In genomic region chr7:30155481-30155880, GRCh38 we compare ENCODE assay signal across 26 cellular contexts. TPM values are rescaled to one million over a fixed set of nuclear protein-coding genes. Genes with fewer than 3 reads are reported as not detected.
DNase-seq lines count a peak whose midpoint lies in the region; ATAC-seq and TF ChIP-seq lines count a peak whose summit lies in the region.
"Had no signal": no experiment of that assay in that cellular context is flagged by ENCODE, and none has a peak within 500 bp of the region (broad histone marks: within the 10 kb centered on the region; RNA-seq: fewer than 3 reads in every experiment).

No MANE protein-coding gene starts in this region.

- H3K36me3 Mint-ChIP-seq in natural killer cell (no peaks in the 10 kb centered on the region), Calu3 (ENCODE audit: insufficient read depth, unreplicated experiment) (no peaks in the 10 kb centered on the region)
- H3K36me3 Mint-ChIP-seq in natural killer cell treated with Interleukin-12 subunit alpha and Interleukin-12 subunit beta and Interleukin-15 and Interleukin-18, amount 100 ng/mL, for 72 hours = no peaks in the 10 kb centered on the region
- peaks cover 2% of the 10 kb centered on the region for H3K36me3 Mint-ChIP-seq in activated CD4-positive, alpha-beta T cell treated with anti-CD3 and anti-CD28 coated beads for 36 hours (ENCODE audit: low read depth)
- H3K36me3 Mint-ChIP-seq: activated naive CD4-positive, alpha-beta T cell treated with anti-CD3 and anti-CD28 coated beads, Interleukin-2, amount 10 ng/mL, durations not matched to agents 7 days and 5 days; memory B cell; WTC11 had no signal

- no peaks in the 10 kb centered on the region for H4K20me1 ChIP-seq in smooth muscle cell (ENCODE audit: low read depth)

- no peaks in the 10 kb centered on the region for H3K79me2 ChIP-seq in smooth muscle cell (ENCODE audit: low read depth)

- H3F3A ChIP-seq in smooth muscle cell (ENCODE audit: low read depth) = no peaks in the 10 kb centered on the region

- no TSS peak for BruUV-seq in Calu3 (replicated peaks; lab: Mats Ljungman, UMichigan)

- peak in 2 of 3 donors; percentile 39 to 42 for ATAC-seq in natural killer cell
- ATAC-seq in natural killer cell treated with Interleukin-12 subunit alpha and Interleukin-12 subunit beta and Interleukin-15 and Interleukin-18, amount 100 ng/mL, for 72 hours = no peak
- ATAC-seq in activated CD4-positive, alpha-beta T cell treated with anti-CD3 and anti-CD28 coated beads for 36 hours = no peak
- ATAC-seq: GM12878, WTC11 had no signal

- H3K4me3 ChIP-seq in smooth muscle cell = no peak overlapping the region
- H3K4me3 ChIP-seq: GM12878, heart right ventricle, MG63, Peyer's patch, prostate gland, sigmoid colon, thoracic aorta had no signal

- intact Hi-C loops in natural killer cell (cut with micrococcal nuclease) = no loop called here
- intact Hi-C loops in Calu3 (cut with micrococcal nuclease; ENCODE audit: unreplicated experiment) = no loop called here
- intact Hi-C loops in activated CD4-positive, alpha-beta T cell treated with anti-CD3 and anti-CD28 coated beads for 36 hours (cut with DNase I, micrococcal nuclease) = no loop called here

- no peak overlapping the region for H3K4me3 Mint-ChIP-seq in natural killer cell
- no peak overlapping the region for H3K4me3 Mint-ChIP-seq in natural killer cell treated with Interleukin-12 subunit alpha and Interleukin-12 subunit beta and Interleukin-15 and Interleukin-18, amount 100 ng/mL, for 72 hours
- H3K4me3 Mint-ChIP-seq in Calu3 (ENCODE audit: low read depth, unreplicated experiment) = no peak overlapping the region
- H3K4me3 Mint-ChIP-seq in activated CD4-positive, alpha-beta T cell treated with anti-CD3 and anti-CD28 coated beads for 36 hours = no peak overlapping the region
- H3K4me3 Mint-ChIP-seq: activated naive CD4-positive, alpha-beta T cell treated with anti-CD3 and anti-CD28 coated beads, Interleukin-2, amount 10 ng/mL, durations not matched to agents 7 days and 5 days; activated T-helper 1 cell treated with anti-CD3 and anti-CD28 coated beads, Interleukin-12 subunit alpha, Interleukin-12 subunit beta, Interleukin-2, Interleukin-4 antibody, amounts not matched to agents 30 ng/mL and 10 ng/mL and 1 ng/mL, durations not matched to agents 14 hours and 24 hours and 36 hours; memory B cell; WTC11 had no signal

- H3K9ac ChIP-seq in smooth muscle cell (ENCODE audit: low read depth) = no peak overlapping the region

- TF ChIP-seq CTCF in natural killer cell (IDR thresholded peaks at IDR 0.05) (no peak), Calu3 (IDR thresholded peaks at IDR 0.05; ENCODE audit: unreplicated experiment) (no peak), smooth muscle cell (IDR thresholded peaks at IDR 0.05; ENCODE audit: borderline replicate concordance, insufficient read depth, poor library complexity, severe bottlenecking) (no peak)

- H3K4me2 ChIP-seq in smooth muscle cell = no peak overlapping the region

- H3K27me3 ChIP-seq in smooth muscle cell (ENCODE audit: low read depth) = no peaks in the 10 kb centered on the region
- H3K27me3 ChIP-seq: heart right ventricle, MG63, Peyer's patch, sigmoid colon had no signal

- POLR2A ChIA-PET in activated CD4-positive, alpha-beta T cell treated with anti-CD3 and anti-CD28 coated beads for 36 hours (lab: Charles Lee) = interaction anchor here (0.6 kb wide), 1 partner anchor 63 kb away, joined by 3 read pairs; no protein-coding TSS in a partner anchor

- H2AFZ ChIP-seq in smooth muscle cell (ENCODE audit: low read depth) = no peak overlapping the region

- no peaks in the 10 kb centered on the region for H3K27me3 Mint-ChIP-seq in natural killer cell (ENCODE audit: low read depth in 2 of 2)
- H3K27me3 Mint-ChIP-seq in natural killer cell treated with Interleukin-12 subunit alpha and Interleukin-12 subunit beta and Interleukin-15 and Interleukin-18, amount 100 ng/mL, for 72 hours = no peaks in the 10 kb centered on the region
- no peaks in the 10 kb centered on the region for H3K27me3 Mint-ChIP-seq in Calu3 (ENCODE audit: unreplicated experiment)
- H3K27me3 Mint-ChIP-seq in activated CD4-positive, alpha-beta T cell treated with anti-CD3 and anti-CD28 coated beads for 36 hours = no peaks in the 10 kb centered on the region
- H3K27me3 Mint-ChIP-seq: activated naive CD4-positive, alpha-beta T cell treated with anti-CD3 and anti-CD28 coated beads, Interleukin-2, amount 10 ng/mL, durations not matched to agents 7 days and 5 days; memory B cell had no signal

- CTCF ChIA-PET in Calu3 (lab: Charles Lee) = interaction anchor here (0.7 kb wide), 1 partner anchor 24 kb away, joined by 3 read pairs; no protein-coding TSS in a partner anchor
- CTCF ChIA-PET in activated CD4-positive, alpha-beta T cell treated with anti-CD3 and anti-CD28 coated beads for 36 hours (lab: Charles Lee) = no interaction called here

- WGBS in smooth muscle cell (ENCODE audit: low lambda C conversion rate) = 89% methylated on average over 8 of the region's 8 CpGs

- peak overlapping the region; percentile 13 for H3K27ac ChIP-seq in cingulate gyrus (ENCODE audit: low read depth, low read length)
- no peak overlapping the region for H3K27ac ChIP-seq in smooth muscle cell (ENCODE audit: low read depth)
- H3K27ac ChIP-seq: heart right ventricle, Peyer's patch, prostate gland, sigmoid colon, thoracic aorta had no signal

- peak overlapping the region in 1 of 2 donors; percentile 10 for H3K27ac Mint-ChIP-seq in natural killer cell
- H3K27ac Mint-ChIP-seq in natural killer cell treated with Interleukin-12 subunit alpha and Interleukin-12 subunit beta and Interleukin-15 and Interleukin-18, amount 100 ng/mL, for 72 hours = no peak overlapping the region
- no peak overlapping the region for H3K27ac Mint-ChIP-seq in Calu3 (ENCODE audit: unreplicated experiment)
- H3K27ac Mint-ChIP-seq in activated CD4-positive, alpha-beta T cell treated with anti-CD3 and anti-CD28 coated beads for 36 hours = no peak overlapping the region
- H3K27ac Mint-ChIP-seq: activated naive CD4-positive, alpha-beta T cell treated with anti-CD3 and anti-CD28 coated beads, Interleukin-2, amount 10 ng/mL, durations not matched to agents 7 days and 5 days; activated T-helper 1 cell treated with anti-CD3 and anti-CD28 coated beads, Interleukin-12 subunit alpha, Interleukin-12 subunit beta, Interleukin-2, Interleukin-4 antibody, amounts not matched to agents 30 ng/mL and 10 ng/mL and 1 ng/mL, durations not matched to agents 14 hours and 24 hours and 36 hours; memory B cell; WTC11 had no signal

- H3K4me1 Mint-ChIP-seq in natural killer cell = peaks cover 14 to 21% of the 10 kb centered on the region in 2 donors
- peaks cover 17 to 21% of the 10 kb centered on the region in 2 donors for H3K4me1 Mint-ChIP-seq in natural killer cell treated with Interleukin-12 subunit alpha and Interleukin-12 subunit beta and Interleukin-15 and Interleukin-18, amount 100 ng/mL, for 72 hours (ENCODE audit: low read depth in 2 of 2)
- peaks cover 6% of the 10 kb centered on the region for H3K4me1 Mint-ChIP-seq in Calu3 (ENCODE audit: low read depth, unreplicated experiment)
- peaks cover 36% of the 10 kb centered on the region for H3K4me1 Mint-ChIP-seq in activated CD4-positive, alpha-beta T cell treated with anti-CD3 and anti-CD28 coated beads for 36 hours

- no peaks in the 10 kb centered on the region for H3K9me3 ChIP-seq in smooth muscle cell (replicated peaks; ENCODE audit: low read depth)
- H3K9me3 ChIP-seq: Caco-2, heart right ventricle, MG63, Peyer's patch, prostate gland, sigmoid colon, thoracic aorta had no signal

- no peaks in the 10 kb centered on the region for H3K36me3 ChIP-seq in smooth muscle cell (ENCODE audit: low read depth)
- H3K36me3 ChIP-seq: MG63 had no signal

- no peaks in the 10 kb centered on the region for H3K9me3 Mint-ChIP-seq in natural killer cell
- H3K9me3 Mint-ChIP-seq in natural killer cell treated with Interleukin-12 subunit alpha and Interleukin-12 subunit beta and Interleukin-15 and Interleukin-18, amount 100 ng/mL, for 72 hours = no peaks in the 10 kb centered on the region
- H3K9me3 Mint-ChIP-seq in Calu3 (ENCODE audit: low read depth, unreplicated experiment) = no peaks in the 10 kb centered on the region
- H3K9me3 Mint-ChIP-seq in activated CD4-positive, alpha-beta T cell treated with anti-CD3 and anti-CD28 coated beads for 36 hours (ENCODE audit: low read depth) = no peaks in the 10 kb centered on the region
- H3K9me3 Mint-ChIP-seq: activated naive CD4-positive, alpha-beta T cell treated with anti-CD3 and anti-CD28 coated beads, Interleukin-2, amount 10 ng/mL, durations not matched to agents 7 days and 5 days; activated T-helper 1 cell treated with anti-CD3 and anti-CD28 coated beads, Interleukin-12 subunit alpha, Interleukin-12 subunit beta, Interleukin-2, Interleukin-4 antibody, amounts not matched to agents 30 ng/mL and 10 ng/mL and 1 ng/mL, durations not matched to agents 14 hours and 24 hours and 36 hours; memory B cell; WTC11 had no signal

- no peaks in the 10 kb centered on the region for H3K4me1 ChIP-seq in smooth muscle cell (ENCODE audit: low read depth)
- H3K4me1 ChIP-seq: Caco-2, prostate gland had no signal

- DNase-seq in natural killer cell (no peak), midbrain (lab: John Stamatoyannopoulos, UW) (peak; percentile 28), Calu3 (no peak), smooth muscle cell (lab: John Stamatoyannopoulos, UW; ENCODE audit: unreplicated experiment) (no peak)
- DNase-seq in natural killer cell treated with Interleukin-12 subunit alpha and Interleukin-12 subunit beta and Interleukin-15 and Interleukin-18, amount 100 ng/mL, for 72 hours (ENCODE audit: low spot score) = no peak
- no peak for DNase-seq in activated CD4-positive, alpha-beta T cell treated with anti-CD3 and anti-CD28 coated beads for 36 hours
- DNase-seq: activated CD4-positive, alpha-beta T cell treated with anti-CD3 and anti-CD28 coated beads, Interleukin-2, amount 50 U/mL, for 48 hours; activated naive CD4-positive, alpha-beta T cell treated with anti-CD3 and anti-CD28 coated beads, Interleukin-2, amount 10 ng/mL, durations not matched to agents 7 days and 5 days; Caco-2; effector memory CD4-positive, alpha-beta T cell; heart right ventricle; KBM-7; kidney glomerular epithelial cell; MG63; NCI-H1436; NCI-H526 treated with DMSO at 0.1 percent for 48 hours; Peyer's patch; sigmoid colon; stimulated activated naive CD4-positive, alpha-beta T cell treated with Interleukin-2 at 50 U/mL for 16 hours had no signal

RNA-seq across cellular contexts. Expression of gene MTURN, which starts 20.7 kb away (rescaled TPM):
- total RNA-seq in natural killer cell (10 to 100 TPM; 31.6 to 37.3 (median 32.8) TPM), Calu3 (2022) (6.4 and 6.5 TPM in 2 replicates), smooth muscle cell (3.9 and 13.1 TPM in 2 replicates)
- total RNA-seq in natural killer cell treated with Interleukin-12 subunit alpha and Interleukin-12 subunit beta and Interleukin-15 and Interleukin-18, amount 100 ng/mL, for 72 hours = 10 to 100 TPM in 1 of 2 donors, 1 to 10 TPM in 1; 3.6 to 10.2 TPM
- total RNA-seq in activated CD4-positive, alpha-beta T cell treated with anti-CD3 and anti-CD28 coated beads for 36 hours = 1 to 10 TPM; 4.2 TPM
- 3.1 and 5.9 TPM in 2 replicates for polyA plus RNA-seq in smooth muscle cell

Comparison
In these comparisons a context has a peak if more than half of its experiments do, and no peak if none do; other contexts are left out.
1. ATAC-seq: peak in natural killer cell (2 of 3); none in natural killer cell treated with Interleukin-12 subunit alpha and Interleukin-12 subunit beta and Interleukin-15 and Interleukin-18, amount 100 ng/mL, for 72 hours (0 of 2) and activated CD4-positive, alpha-beta T cell treated with anti-CD3 and anti-CD28 coated beads for 36 hours (single experiment).